In genomic region chr2:9473308-9473984, GRCh38 we compare ENCODE assay signal across 8 cellular contexts. TPM values are rescaled to one million over a fixed set of nuclear protein-coding genes. Genes with fewer than 3 reads are reported as not detected.
A peak's percentile ranks its signal among the peaks of the same experiment; 100 is the strongest.
DNase-seq lines count a peak whose midpoint lies in the region; ATAC-seq, FAIRE-seq and TF ChIP-seq lines count a peak whose summit lies in the region.

No MANE protein-coding gene starts in this region.

- peak overlapping the region; percentile 82 for H3K27ac Mint-ChIP-seq in T-helper 1 cell treated with Interleukin-12 subunit alpha and Interleukin-12 subunit beta and Interleukin-4 antibody, amounts not matched to agents 30 μg/mL and 1 μg/mL, for 36 hours

- H3K4me3 Mint-ChIP-seq in T-helper 1 cell treated with Interleukin-12 subunit alpha and Interleukin-12 subunit beta and Interleukin-4 antibody, amounts not matched to agents 30 μg/mL and 1 μg/mL, for 36 hours, result peak overlapping the region; percentile 74

- no peaks in the 10 kb centered on the region for H3K9me3 ChIP-seq in esophagus (ENCODE audit: control insufficient read depth in 2 of 2, insufficient read depth in 1 of 2, low read depth in 1 of 2, low read length in 1 of 2)
- H3K9me3 ChIP-seq in pancreas, result no peaks in the 10 kb centered on the region
- no peaks in the 10 kb centered on the region for H3K9me3 ChIP-seq in SJCRH30 (replicated peaks)

- no peaks in the 10 kb centered on the region for H3K27me3 Mint-ChIP-seq in T-helper 1 cell treated with Interleukin-12 subunit alpha and Interleukin-12 subunit beta and Interleukin-4 antibody, amounts not matched to agents 30 μg/mL and 1 μg/mL, for 36 hours (ENCODE audit: low read depth)

- DNase-seq in ACHN (peak; percentile 32), GM19238 (ENCODE audit: insufficient read length, low spot score) (peak; percentile 14), pancreas (peak; percentile 35 to 62 (median 50)), SJCRH30 (no peak)

- no peak for FAIRE-seq in pancreas (lab: Jason Lieb, UNC)

- H3K4me3 ChIP-seq in esophagus (ENCODE audit: low read depth in 1 of 2, low read length in 2 of 2), result peak overlapping the region; percentile 68 to 78
- H3K4me3 ChIP-seq in pancreas, result peak overlapping the region; percentile 53 to 89 (median 78)
- no peak overlapping the region for H3K4me3 ChIP-seq in SJCRH30

- H3K27ac ChIP-seq in esophagus (ENCODE audit: low read depth in 2 of 2, low read length in 1 of 2) (peak overlapping the region; percentile 87 to 91), pancreas (peak overlapping the region; percentile 72 to 83 (median 77)), SJCRH30 (no peak overlapping the region)

- H3K4me1 ChIP-seq in esophagus (ENCODE audit: control insufficient read depth in 2 of 2, insufficient read depth in 2 of 2, low read length in 1 of 2) (peaks cover 0 to 9% of the 10 kb centered on the region in 2 donors), pancreas (peaks cover 0 to 8% (median 0%) of the 10 kb centered on the region in 3 donors), SJCRH30 (no peaks in the 10 kb centered on the region)

- peak in 2 of 4 donors; percentile 13 for TF ChIP-seq CTCF in pancreas (IDR thresholded peaks at IDR 0.05)

- H3K4me1 Mint-ChIP-seq in T-helper 1 cell treated with Interleukin-12 subunit alpha and Interleukin-12 subunit beta and Interleukin-4 antibody, amounts not matched to agents 30 μg/mL and 1 μg/mL, for 36 hours (ENCODE audit: low read depth), result peaks cover 27% of the 10 kb centered on the region

- H3K36me3 Mint-ChIP-seq in T-helper 1 cell treated with Interleukin-12 subunit alpha and Interleukin-12 subunit beta and Interleukin-4 antibody, amounts not matched to agents 30 μg/mL and 1 μg/mL, for 36 hours (ENCODE audit: low read depth), result peaks cover 24% of the 10 kb centered on the region

- H3K27me3 ChIP-seq in esophagus (ENCODE audit: control insufficient read depth in 1 of 2, insufficient read depth in 2 of 2, low read length in 2 of 2) (no peaks in the 10 kb centered on the region), pancreas (no peaks in the 10 kb centered on the region), SJCRH30 (no peaks in the 10 kb centered on the region)

- 31 to 33% methylated on average over 24 of the region's 24 CpGs for WGBS in esophagus, 2 donors
- 13% methylated on average over 24 of the region's 24 CpGs for WGBS in pancreas, 2 donors

- in situ Hi-C loops in ACHN (cut with HindIII; ENCODE audit: low pct_ligation_motif_present, low pct_unique_long_range_greater_than_20kb, low sequenced_read_pairs), result no loop called here

- H3K9me3 Mint-ChIP-seq in T-helper 1 cell treated with Interleukin-12 subunit alpha and Interleukin-12 subunit beta and Interleukin-4 antibody, amounts not matched to agents 30 μg/mL and 1 μg/mL, for 36 hours, result no peaks in the 10 kb centered on the region

- intact Hi-C loops in pancreas (cut with DNase I), result no loop called here

- peaks cover 3 to 4% of the 10 kb centered on the region in 2 donors for H3K36me3 ChIP-seq in esophagus (ENCODE audit: control insufficient read depth in 2 of 2, insufficient read depth in 2 of 2, low read length in 1 of 2)
- no peaks in the 10 kb centered on the region for H3K36me3 ChIP-seq in pancreas
- H3K36me3 ChIP-seq in SJCRH30, result peaks cover 34% of the 10 kb centered on the region

- ATAC-seq in pancreas (peak; percentile 44 to 68 (median 62)), GM21529 (IDR thresholded peaks at IDR 0.05; ENCODE audit: unreplicated experiment) (no peak), HG03175 (IDR thresholded peaks at IDR 0.05; ENCODE audit: unreplicated experiment) (no peak)

RNA-seq across cellular contexts. Expression of gene IAH1, which starts 0.9 kb away (rescaled TPM):
- polyA plus RNA-seq in esophagus (10 to 100 TPM; 36.2 to 42.2 TPM), pancreas (10 to 100 TPM; 33.4 to 37.7 TPM)
- total RNA-seq in pancreas, result 10 to 100 TPM; 12.2 to 22.7 (median 16.1) TPM
- not detected in 2 replicates for total RNA-seq in SJCRH30 (2014; rRNA removed; shearing (Covaris generic))

RNA-seq across cellular contexts. Expression of gene CPSF3, which starts 50.0 kb away (rescaled TPM):
- polyA plus RNA-seq in esophagus (10 to 100 TPM; 11.9 to 17.6 TPM), pancreas (10 to 100 TPM in 1 of 2 donors, 1 to 10 TPM in 1; 5.7 to 10.6 TPM)
- total RNA-seq in pancreas, result 10 to 100 TPM in 4 of 6 donors, 1 to 10 TPM in 2; 7.0 to 13.2 (median 11.6) TPM
- total RNA-seq in SJCRH30 (2014; rRNA removed; shearing (Covaris generic)), result 99.4 and 116 TPM in 2 replicates

RNA-seq across cellular contexts. Expression of gene ITGB1BP1, which starts 50.1 kb away (rescaled TPM):
- polyA plus RNA-seq in esophagus (10 to 100 TPM; 47.9 to 48.3 TPM), pancreas (10 to 100 TPM; 27.2 to 55.4 TPM)
- 10 to 100 TPM; 10.8 to 30.6 (median 18.9) TPM for total RNA-seq in pancreas
- total RNA-seq in SJCRH30 (2014; rRNA removed; shearing (Covaris generic)), result 63.0 and 68.7 TPM in 2 replicates

Comparison
In these comparisons a context has a peak if more than half of its experiments do, and no peak if none do; other contexts are left out.
1. DNase-seq: peak in ACHN (single experiment), GM19238 (single experiment) and pancreas (6 of 6); none in SJCRH30 (0 of 2).
2. ATAC-seq: peak in pancreas (4 of 4); none in GM21529 (single experiment) and HG03175 (single experiment).
3. RNA of gene IAH1, which starts 0.9 kb away (total RNA-seq): 12.2 to 22.7 TPM in pancreas; not detected in SJCRH30; every median in the first group is over 10 times any median in the second.